ENCODE assay signal across 9 cellular contexts in the genomic region with DNA sequence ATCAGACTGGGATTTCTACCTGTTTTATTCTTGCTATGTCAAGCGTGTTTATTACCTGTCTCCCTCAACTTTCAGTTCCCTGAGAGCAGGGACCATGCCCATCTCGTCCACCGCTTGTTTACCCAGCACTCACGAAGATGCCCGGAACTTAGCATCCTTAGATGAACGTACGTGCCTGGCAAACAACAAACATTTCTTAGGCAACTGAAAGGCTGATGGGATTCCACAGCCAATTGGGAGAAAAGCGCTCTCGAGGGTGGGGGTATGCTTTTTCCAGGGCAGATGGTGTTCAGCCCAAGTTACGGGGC. TPM values are rescaled to one million over a fixed set of nuclear protein-coding genes. Genes with fewer than 3 reads are reported as not detected.
DNase-seq lines count a peak whose midpoint lies in the region; ATAC-seq and TF ChIP-seq lines count a peak whose summit lies in the region.
"Had no signal": no experiment of that assay in that cellular context is flagged by ENCODE, and none has a peak within 500 bp of the region (broad histone marks: within the 10 kb centered on the region; RNA-seq: fewer than 3 reads in every experiment).

No MANE protein-coding gene starts in this region.

- peak; percentile 48 for DNase-seq in DMS114 treated with DMSO at 0.1 percent for 48 hours (lab: John Stamatoyannopoulos, UW; ENCODE audit: unreplicated experiment)
- no peak for DNase-seq in endodermal cell
- no peak for DNase-seq in osteoblast (ENCODE audit: insufficient read length, low spot score, missing footprints)
- DNase-seq in SIG-M5 (lab: John Stamatoyannopoulos, UW), result no peak
- DNase-seq in NCI-H187 (lab: John Stamatoyannopoulos, UW), result no peak

- H3K4me1 ChIP-seq in OCI-LY1 (ENCODE audit: insufficient read depth, low read length, severe bottlenecking) (peaks cover 28% of the 10 kb centered on the region), endodermal cell (ENCODE audit: control insufficient read depth, insufficient read depth, low read length) (peaks cover 14% of the 10 kb centered on the region), osteoblast (ENCODE audit: insufficient read depth, low read length) (peaks cover 31% of the 10 kb centered on the region)

- ATAC-seq in GM21515 (IDR thresholded peaks at IDR 0.05; ENCODE audit: unreplicated experiment), result no peak
- no peak for ATAC-seq in GM21723 (IDR thresholded peaks at IDR 0.05; ENCODE audit: unreplicated experiment)

- no peaks in the 10 kb centered on the region for H3K27me3 Mint-ChIP-seq in endodermal cell (ENCODE audit: insufficient read depth)

- H3K9ac ChIP-seq in OCI-LY1 (ENCODE audit: low read length), result peak overlapping the region; percentile 93
- H3K9ac ChIP-seq in endodermal cell (ENCODE audit: extremely low read depth, low read length, poor library complexity, severe bottlenecking), result peak overlapping the region; percentile 86

- H3K27ac Mint-ChIP-seq in endodermal cell, result peak overlapping the region; percentile 96

- H3K9me2 ChIP-seq in OCI-LY1 (ENCODE audit: low read depth, low read length), result no peaks in the 10 kb centered on the region

- H3K36me3 ChIP-seq in OCI-LY1 (ENCODE audit: insufficient read depth, low read length) (peaks cover 34% of the 10 kb centered on the region), endodermal cell (ENCODE audit: control insufficient read depth, insufficient read depth, low read length) (peaks cover 18% of the 10 kb centered on the region), osteoblast (ENCODE audit: insufficient read depth, low read length) (peaks cover 32% of the 10 kb centered on the region)

- no peak for TF ChIP-seq CTCF in OCI-LY1 (IDR thresholded peaks at IDR 0.05; ENCODE audit: low read length)
- TF ChIP-seq CTCF in endodermal cell (conservative IDR thresholded peaks at IDR 0.05), result no peak
- TF ChIP-seq CTCF in osteoblast (IDR thresholded peaks at IDR 0.05; ENCODE audit: extremely low read depth, low read depth, low read length), result no peak

- no peaks in the 10 kb centered on the region for H3K9me3 Mint-ChIP-seq in endodermal cell

- H2AFZ ChIP-seq in OCI-LY1 (ENCODE audit: low read length) (peak overlapping the region; percentile 94), osteoblast (ENCODE audit: low read length) (peak overlapping the region; percentile 95)

- H3K4me3 ChIP-seq in OCI-LY1 (ENCODE audit: low read depth, low read length, poor library complexity, severe bottlenecking) (peak overlapping the region; percentile 91), endodermal cell (ENCODE audit: low read length) (peak overlapping the region; percentile 95), osteoblast (ENCODE audit: insufficient read depth, low read length) (peak overlapping the region; percentile 99)

- H3K27me3 ChIP-seq in OCI-LY1 (ENCODE audit: insufficient read depth, low read length), result no peaks in the 10 kb centered on the region
- H3K27me3 ChIP-seq in endodermal cell (ENCODE audit: control insufficient read depth, insufficient read depth, low read length, poor library complexity, severe bottlenecking), result no peaks in the 10 kb centered on the region
- no peaks in the 10 kb centered on the region for H3K27me3 ChIP-seq in osteoblast (ENCODE audit: insufficient read depth, low read length)

- no peaks in the 10 kb centered on the region for H3F3A ChIP-seq in OCI-LY1 (ENCODE audit: insufficient read depth, low read length)

- H3K4me2 ChIP-seq in OCI-LY1 (ENCODE audit: low read length) (peak overlapping the region; percentile 96), osteoblast (ENCODE audit: insufficient read depth, low read length) (peak overlapping the region; percentile 90)

- H4K20me1 ChIP-seq in OCI-LY1 (ENCODE audit: insufficient read depth, low read length), result no peaks in the 10 kb centered on the region
- peaks cover 39% of the 10 kb centered on the region for H4K20me1 ChIP-seq in osteoblast (ENCODE audit: insufficient read depth, low read length)

- H3K9me3 ChIP-seq in OCI-LY1 (ENCODE audit: low read length) (no peaks in the 10 kb centered on the region), endodermal cell (ENCODE audit: control insufficient read depth, low read length) (no peaks in the 10 kb centered on the region), osteoblast (ENCODE audit: low read depth, low read length) (no peaks in the 10 kb centered on the region)

- H3K27ac ChIP-seq in OCI-LY1 (ENCODE audit: low read depth, low read length, poor library complexity, severe bottlenecking), result no peak overlapping the region
- H3K27ac ChIP-seq in endodermal cell (ENCODE audit: low read depth, low read length), result no peak overlapping the region
- H3K27ac ChIP-seq in osteoblast (ENCODE audit: low read depth, low read length), result peak overlapping the region; percentile 97

- H3K4me3 Mint-ChIP-seq in endodermal cell, result peak overlapping the region; percentile 94

- peaks cover 17% of the 10 kb centered on the region for H3K36me3 Mint-ChIP-seq in endodermal cell (ENCODE audit: low read depth)

- peaks cover 27% of the 10 kb centered on the region for H3K4me1 Mint-ChIP-seq in endodermal cell

- 22 to 40% methylated on average over 7 to 10 of the region's 10 CpGs for WGBS in endodermal cell (ENCODE audit: insufficient coverage in 1 of 2, insufficient read length in 1 of 2), 2 experiments

- peaks cover 11% of the 10 kb centered on the region; the same call in 1 of the 2 replicates for H3K79me2 ChIP-seq in OCI-LY1 (ENCODE audit: insufficient read depth, low read length)
- H3K79me2 ChIP-seq in osteoblast (ENCODE audit: insufficient read depth, low read length), result peaks cover 52% of the 10 kb centered on the region

RNA-seq across cellular contexts. Expression of gene CHPF2, which starts 0.4 kb away (rescaled TPM):
- total RNA-seq in endodermal cell, result 10 to 100 TPM; 31.9 to 35.6 TPM
- polyA plus RNA-seq in endodermal cell (2013, experiment 1 of 2), result 23.1 TPM
- polyA plus RNA-seq in endodermal cell (2013, experiment 2 of 2), result 19.4 TPM
- 77.5 and 83.2 TPM in 2 replicates for total RNA-seq in osteoblast

RNA-seq across cellular contexts. Expression of gene ABCF2, which starts 4.9 kb away (rescaled TPM):
- 10 to 100 TPM; 43.3 to 48.9 TPM for total RNA-seq in endodermal cell
- polyA plus RNA-seq in endodermal cell (2013, experiment 1 of 2), result 43.5 TPM
- polyA plus RNA-seq in endodermal cell (2013, experiment 2 of 2), result 37.8 TPM
- 55.1 and 65.9 TPM in 2 replicates for total RNA-seq in osteoblast

RNA-seq across cellular contexts. Expression of gene SMARCD3, which starts 16.6 kb away (rescaled TPM):
- total RNA-seq in endodermal cell (10 to 100 TPM; 40.0 to 43.5 TPM), osteoblast (37.4 and 40.2 TPM in 2 replicates)
- polyA plus RNA-seq in endodermal cell (2013, experiment 1 of 2), result 46.1 TPM
- polyA plus RNA-seq in endodermal cell (2013, experiment 2 of 2), result 41.7 TPM

RNA-seq across cellular contexts. Expression of gene H2BK1, which starts 21.6 kb away (rescaled TPM):
- total RNA-seq in endodermal cell (not detected), osteoblast (not detected in 2 replicates)
- not detected for polyA plus RNA-seq in endodermal cell (2013, experiment 1 of 2)
- not detected for polyA plus RNA-seq in endodermal cell (2013, experiment 2 of 2)
- total RNA-seq: HT1080 had no signal

RNA-seq across cellular contexts. Expression of gene ASB10, which starts 44.9 kb away (rescaled TPM):
- not detected for total RNA-seq in endodermal cell
- not detected for polyA plus RNA-seq in endodermal cell (2013, experiment 1 of 2)
- not detected for polyA plus RNA-seq in endodermal cell (2013, experiment 2 of 2)
- total RNA-seq in osteoblast, result not detected in 2 replicates
- total RNA-seq: HT1080 had no signal
